30 cellular contexts compared by ENCODE assay signal in the genomic region with DNA sequence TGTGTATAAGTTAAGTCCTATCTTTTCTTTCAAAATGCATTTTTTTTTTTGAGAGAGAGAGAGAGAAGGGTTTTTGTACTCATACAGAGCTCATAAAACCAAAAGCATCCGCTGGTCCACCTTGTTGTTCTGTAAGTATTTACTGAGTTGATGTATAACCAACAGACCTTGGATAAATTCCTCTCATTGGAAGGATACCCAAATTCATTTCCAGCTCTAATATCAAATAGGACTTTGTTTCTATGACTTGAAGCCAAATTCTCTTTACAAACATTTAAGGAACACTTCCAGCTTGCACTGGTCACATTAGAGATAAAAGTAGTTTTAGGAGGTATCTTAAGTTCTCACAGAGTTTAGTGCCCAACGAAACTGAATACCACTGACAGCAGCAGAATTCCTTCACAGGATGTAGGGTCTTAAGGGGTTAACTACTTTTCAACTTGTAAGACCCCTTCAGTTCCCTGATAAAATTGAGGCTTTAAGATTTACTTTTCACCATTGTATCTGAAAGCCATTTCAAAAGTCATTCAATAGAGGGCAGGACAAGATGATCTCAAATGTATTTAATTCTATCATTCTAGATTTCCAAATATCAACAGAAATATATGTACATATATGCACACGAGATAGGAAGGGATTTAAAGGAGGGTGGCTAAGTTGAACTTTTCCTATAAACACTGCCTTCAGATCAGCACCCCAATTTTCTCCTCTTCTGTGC.
DNase-seq lines count a peak whose midpoint lies in the region; ATAC-seq, FAIRE-seq and TF ChIP-seq lines count a peak whose summit lies in the region.
"Had no signal": no experiment of that assay in that cellular context is flagged by ENCODE, and none has a peak within 500 bp of the region (broad histone marks: within the 10 kb centered on the region; RNA-seq: fewer than 3 reads in every experiment).

No MANE protein-coding gene starts in this region.

- CTCF ChIA-PET in H1 (lab: Charles Lee; ENCODE audit: partially characterized antibody), result interaction anchor here (2.1 kb wide), 1 partner anchor 22 kb away, joined by 8 read pairs; no protein-coding TSS in a partner anchor

- 76% methylated on average over 3 of the region's 3 CpGs; no CpG with 5 or more reads in 1 of the 2 experiments for WGBS in H1 (ENCODE audit: extremely low coverage in 1 of 2, insufficient coverage in 1 of 2, insufficient read length in 1 of 2, insufficient replicate concordance in 2 of 2, low coverage in 1 of 2, low lambda C conversion rate in 2 of 2, missing lambda C conversion rate in 1 of 2), 2 experiments

- H3K4me1 ChIP-seq in GM23338 (ENCODE audit: insufficient read depth) (peaks cover 40% of the 10 kb centered on the region), H1 (replicated peaks in 1 of 4; ENCODE audit: control insufficient read depth in 3 of 4, insufficient read depth in 4 of 4, low read length in 3 of 4) (peaks cover 0 to 20% (median 7%) of the 10 kb centered on the region in 4 experiments; a peak in 5 of 7 replicates), uterus (no peaks in the 10 kb centered on the region)
- H3K4me1 ChIP-seq: BE2C, BLaER1 had no signal

- H3K4me3 ChIP-seq in GM23338, result no peak overlapping the region
- H3K4me3 ChIP-seq in LNCaP clone FGC (ENCODE audit: low read depth, low read length), result no peak overlapping the region
- no peak overlapping the region for H3K4me3 ChIP-seq in H1 (ENCODE audit: extremely low read depth in 1 of 4, insufficient read depth in 2 of 4, low read depth in 3 of 4, low read length in 4 of 4)
- no peak overlapping the region for H3K4me3 ChIP-seq in uterus
- H3K4me3 ChIP-seq: BLaER1, GM12878 had no signal

- no peak overlapping the region; the same call in 1 of the 2 replicates for H2AFZ ChIP-seq in GM23338
- no peak overlapping the region for H2AFZ ChIP-seq in H1 (ENCODE audit: low read length)

- TF ChIP-seq CTCF in GM23338 (conservative IDR thresholded peaks at IDR 0.05; ENCODE audit: low read depth in 2 of 2) (no peak), LNCaP clone FGC (IDR thresholded peaks at IDR 0.05; ENCODE audit: control insufficient read depth, extremely low read depth, insufficient read depth) (no peak), H1 (IDR thresholded peaks at IDR 0.05; ENCODE audit: control extremely low read depth in 1 of 3, insufficient read depth in 1 of 3, low read depth in 1 of 3, low read length in 3 of 3) (no peak), uterus (IDR thresholded peaks at IDR 0.05) (no peak)

- H3K9me3 Mint-ChIP-seq in GM23338, result no peaks in the 10 kb centered on the region
- H3K9me3 Mint-ChIP-seq: CD4-positive, alpha-beta memory T cell had no signal

- DNase-seq in GM23338 (ENCODE audit: low spot score), result no peak
- peak; percentile 42 for DNase-seq in LNCaP clone FGC (ENCODE audit: low read depth)
- DNase-seq in H1 (ENCODE audit: low read depth in 1 of 2, low spot score in 2 of 2), result no peak
- no peak for DNase-seq in left lobe of liver (ENCODE audit: low spot score)
- no peak for DNase-seq in NCI-H526 treated with DMSO at 0.1 percent for 48 hours (lab: John Stamatoyannopoulos, UW)
- DNase-seq in uterus, result no peak
- no peak for DNase-seq in hypothalamus (lab: John Stamatoyannopoulos, UW)
- DNase-seq: 8988T; ACHN; BE2C; C1 segment of cervical spinal cord; CD4-positive, alpha-beta memory T cell; CD4-positive, CD25-positive, alpha-beta regulatory T cell; CD8-positive, alpha-beta memory T cell; COR-L47; DMS 273 treated with DMSO at 0.1 percent for 48 hours; DMS153; DMS53; DMS79; DND-41; EL; GDM1 had no signal

- no peak for TF ChIP-seq RAD21 in H1 (IDR thresholded peaks at IDR 0.05 in 1 of 2, conservative IDR thresholded peaks at IDR 0.05 in 1 of 2; ENCODE audit: low read depth in 2 of 2, low read length in 2 of 2)

- no peak overlapping the region for H3K23ac ChIP-seq in H1 (ENCODE audit: insufficient read length)

- H3K36me3 Mint-ChIP-seq in GM23338 (ENCODE audit: low read depth), result no peaks in the 10 kb centered on the region
- H3K36me3 Mint-ChIP-seq: CD14-positive monocyte; CD4-positive, alpha-beta memory T cell; CD4-positive, CD25-positive, alpha-beta regulatory T cell; CD8-positive, alpha-beta memory T cell had no signal

- no peak overlapping the region for H2BK12ac ChIP-seq in H1 (ENCODE audit: low read depth, low read length)

- H3K27ac ChIP-seq in GM23338 (ENCODE audit: low read depth) (no peak overlapping the region), H1 (ENCODE audit: low read depth, low read length) (no peak overlapping the region), uterus (no peak overlapping the region)
- H3K27ac ChIP-seq: BLaER1 had no signal

- H4K8ac ChIP-seq in H1 (ENCODE audit: extremely low read depth, insufficient read depth, low read length), result no peak overlapping the region

- H3K27ac Mint-ChIP-seq in GM23338, result no peak overlapping the region
- H3K27ac Mint-ChIP-seq: CD14-positive monocyte; CD4-positive, alpha-beta memory T cell; CD4-positive, CD25-positive, alpha-beta regulatory T cell; CD8-positive, alpha-beta memory T cell had no signal

- intact Hi-C loops in uterus (cut with DNase I; ENCODE audit: low total_unique reads), result no loop called here

- H4K20me1 ChIP-seq in GM23338 (replicated peaks; ENCODE audit: insufficient read depth), result no peaks in the 10 kb centered on the region
- no peaks in the 10 kb centered on the region for H4K20me1 ChIP-seq in H1 (replicated peaks in 1 of 2; ENCODE audit: control insufficient read depth in 1 of 2, insufficient read depth in 2 of 2, low read length in 2 of 2)
- H4K20me1 ChIP-seq: BLaER1 had no signal

- no peak overlapping the region for H2AK5ac ChIP-seq in H1 (ENCODE audit: low read depth, low read length)

- H3K4ac ChIP-seq in H1 (replicated peaks; ENCODE audit: insufficient read length, low read depth, low read length), result no peak overlapping the region

- H3K27me3 Mint-ChIP-seq in GM23338 (ENCODE audit: insufficient read depth, low read depth, poor library complexity), result no peaks in the 10 kb centered on the region
- H3K27me3 Mint-ChIP-seq: CD4-positive, CD25-positive, alpha-beta regulatory T cell had no signal

- POLR2A ChIA-PET in H1 (lab: Charles Lee; ENCODE audit: partially characterized antibody), result no interaction called here

- no peaks in the 10 kb centered on the region for H3K23me2 ChIP-seq in H1 (ENCODE audit: low read depth, low read length)

- no peak overlapping the region for H3K4me3 Mint-ChIP-seq in GM23338
- H3K4me3 Mint-ChIP-seq: CD14-positive monocyte; CD4-positive, alpha-beta memory T cell; CD4-positive, CD25-positive, alpha-beta regulatory T cell had no signal

- no peaks in the 10 kb centered on the region for H3K36me3 ChIP-seq in GM23338 (ENCODE audit: insufficient read depth)
- no peaks in the 10 kb centered on the region for H3K36me3 ChIP-seq in H1 (ENCODE audit: control insufficient read depth in 2 of 4, insufficient read depth in 4 of 4, low read length in 3 of 4)
- no peaks in the 10 kb centered on the region for H3K36me3 ChIP-seq in uterus
- H3K36me3 ChIP-seq: BE2C, BLaER1 had no signal

- H3K9ac ChIP-seq in H1 (replicated peaks in 1 of 4; ENCODE audit: extremely low read depth in 1 of 4, low read depth in 3 of 4, low read length in 3 of 4), result no peak overlapping the region
- H3K9ac ChIP-seq: BLaER1 had no signal

- TF ChIP-seq EP300 in H1 (IDR thresholded peaks at IDR 0.05; ENCODE audit: borderline replicate concordance in 1 of 2, low read depth in 2 of 2, low read length in 2 of 2), result no peak

- H2BK15ac ChIP-seq in H1 (ENCODE audit: low read length), result no peak overlapping the region

- peak overlapping the region; percentile 21 for H4K5ac ChIP-seq in H1 (ENCODE audit: insufficient read length, low read depth, low read length)

- H2BK20ac ChIP-seq in H1 (ENCODE audit: low read length), result no peak overlapping the region

- H3K27me3 ChIP-seq in GM23338 (ENCODE audit: insufficient read depth), result no peaks in the 10 kb centered on the region
- no peaks in the 10 kb centered on the region for H3K27me3 ChIP-seq in H1 (replicated peaks in 1 of 4; ENCODE audit: control insufficient read depth in 3 of 4, extremely low read depth in 1 of 4, insufficient read depth in 3 of 4, low read length in 3 of 4)
- no peaks in the 10 kb centered on the region for H3K27me3 ChIP-seq in uterus
- H3K27me3 ChIP-seq: BE2C, BLaER1 had no signal

- H3K79me2 ChIP-seq in GM23338 (replicated peaks; ENCODE audit: insufficient read depth), result no peaks in the 10 kb centered on the region
- no peaks in the 10 kb centered on the region for H3K79me2 ChIP-seq in H1 (ENCODE audit: control insufficient read depth in 1 of 2, insufficient read depth in 2 of 2, low read length in 2 of 2)

- no peak overlapping the region for H4K91ac ChIP-seq in H1 (replicated peaks; ENCODE audit: insufficient read length, low read length)

- ATAC-seq in GM23338, result no peak
- ATAC-seq in left lobe of liver, result peak; percentile 95
- no peak for ATAC-seq in GM21447 (IDR thresholded peaks at IDR 0.05; ENCODE audit: unreplicated experiment)
- ATAC-seq: GM12878 had no signal

- H3K4me2 ChIP-seq in GM23338 (peak overlapping the region; percentile 37), H1 (ENCODE audit: insufficient read depth in 1 of 2, low read depth in 2 of 2, low read length in 2 of 2) (no peak overlapping the region)
- H3K4me2 ChIP-seq: BLaER1 had no signal

- H3K9me3 ChIP-seq in H1 (ENCODE audit: insufficient read depth in 2 of 2, low read depth in 1 of 2, low read length in 1 of 2) (no peaks in the 10 kb centered on the region), uterus (no peaks in the 10 kb centered on the region)
- H3K9me3 ChIP-seq: BE2C, BLaER1 had no signal

- H3K14ac ChIP-seq in H1 (ENCODE audit: insufficient read length), result no peak overlapping the region

- no peak overlapping the region for H3K18ac ChIP-seq in H1 (ENCODE audit: extremely low read depth, low read length)

- no peak overlapping the region for H2BK5ac ChIP-seq in H1 (ENCODE audit: low read depth, low read length)

- H3K56ac ChIP-seq in H1 (replicated peaks; ENCODE audit: insufficient read length, low read depth, low read length), result no peak overlapping the region

- H3F3A ChIP-seq in GM23338 (replicated peaks; ENCODE audit: low read depth), result no peaks in the 10 kb centered on the region

- H3K79me1 ChIP-seq in H1 (ENCODE audit: low read depth, low read length), result no peaks in the 10 kb centered on the region

- TF ChIP-seq POLR2A in H1 (IDR thresholded peaks at IDR 0.05; ENCODE audit: control extremely low read depth in 1 of 2, low read depth in 2 of 2, low read length in 2 of 2), result no peak
- TF ChIP-seq POLR2A in uterus (IDR thresholded peaks at IDR 0.05), result no peak

- peaks cover 32% of the 10 kb centered on the region for H3K4me1 Mint-ChIP-seq in GM23338
- H3K4me1 Mint-ChIP-seq: CD14-positive monocyte; CD4-positive, alpha-beta memory T cell; CD4-positive, CD25-positive, alpha-beta regulatory T cell; CD8-positive, alpha-beta memory T cell had no signal

- H2BK120ac ChIP-seq in H1 (replicated peaks; ENCODE audit: low read depth, low read length), result no peak overlapping the region

- FAIRE-seq in H1 (lab: Jason Lieb, UNC), result no peak
- FAIRE-seq: A204.1, GM12878, GM12892, GM18507, GM19239 had no signal

- 0 out of 2 replicates have a peak, but pooled peaks cover 5% of the 10 kb centered on the region for H3K9me2 ChIP-seq in GM23338 (ENCODE audit: insufficient read depth)

TF ChIP-seq in GM23338, 12 proteins besides CTCF, POLR2A, EP300 and RAD21 (continues in another document):
- no peak for TF ChIP-seq ZNF331 (CRISPR knock-in tag; IDR thresholded peaks at IDR 0.05; ENCODE audit: low read depth)

TF ChIP-seq in H1, 55 proteins besides CTCF, POLR2A, EP300 and RAD21 (continues in another document):
- TF ChIP-seq POLR2AphosphoS5 (IDR thresholded peaks at IDR 0.05; ENCODE audit: low read depth, low read length), result no peak
